1 cellular context compared by ENCODE assay signal in genomic region chr7:106568680-106569499, GRCh38.
A peak's percentile ranks its signal among the peaks of the same experiment; 100 is the strongest.
TF ChIP-seq lines count a peak whose summit lies in the region.

No MANE protein-coding gene starts in this region.

TF ChIP-seq in K562, 482 proteins besides CTCF, POLR2A, EP300 and RAD21 (continued from another document and continues in another):
- peak; percentile 92 for TF ChIP-seq GATA2 (CRISPR knock-in tag; IDR thresholded peaks at IDR 0.05)
- TF ChIP-seq MTF1 (CRISPR knock-in tag; IDR thresholded peaks at IDR 0.05; ENCODE audit: borderline replicate concordance), result no peak
- peak; percentile 71; the same call in 1 of the 2 replicates for TF ChIP-seq ZBTB9 (CRISPR knock-in tag; IDR thresholded peaks at IDR 0.05)
- peak; percentile 15; the same call in 1 of the 2 replicates for TF ChIP-seq RAD51 (IDR thresholded peaks at IDR 0.05; ENCODE audit: borderline replicate concordance, low read depth)
- peak; percentile 64; the same call in 1 of the 2 replicates for TF ChIP-seq ADNP (tag; IDR thresholded peaks at IDR 0.05)
- TF ChIP-seq ELK3 (CRISPR knock-in tag; IDR thresholded peaks at IDR 0.05), result no peak; the same call in 1 of the 2 replicates
- TF ChIP-seq JUN (IDR thresholded peaks at IDR 0.05; ENCODE audit: borderline replicate concordance, low read depth, low read length), result peak; percentile 89
- TF ChIP-seq JUN (CRISPR knock-in tag; IDR thresholded peaks at IDR 0.05; ENCODE audit: borderline replicate concordance), result peak; percentile 69; the same call in 1 of the 2 replicates
- peak; percentile 98 for TF ChIP-seq TEAD4 (IDR thresholded peaks at IDR 0.05; ENCODE audit: low read length)
- no peak for TF ChIP-seq TEAD4 (CRISPR knock-in tag; IDR thresholded peaks at IDR 0.05; ENCODE audit: borderline replicate concordance)
- peak; percentile 88 for TF ChIP-seq BRD4 (IDR thresholded peaks at IDR 0.05)
- TF ChIP-seq HEY1 (CRISPR knock-in tag; IDR thresholded peaks at IDR 0.05; ENCODE audit: borderline replicate concordance), result peak; percentile 85; the same call in 1 of the 2 replicates
- peak; percentile 84 to 88 for TF ChIP-seq FOXA3 (CRISPR knock-in tag; conservative IDR thresholded peaks at IDR 0.05 in 1 of 2, IDR thresholded peaks at IDR 0.05 in 1 of 2)
- peak; percentile 84 for TF ChIP-seq E4F1 (CRISPR knock-in tag; IDR thresholded peaks at IDR 0.05; ENCODE audit: borderline replicate concordance)
- TF ChIP-seq TOE1 (IDR thresholded peaks at IDR 0.05; ENCODE audit: borderline replicate concordance), result peak; percentile 63; the same call in 1 of the 2 replicates
- TF ChIP-seq TOE1 (CRISPR knock-in tag; IDR thresholded peaks at IDR 0.05; ENCODE audit: borderline replicate concordance, low read depth), result no peak
- TF ChIP-seq NCOA2 (IDR thresholded peaks at IDR 0.05; ENCODE audit: partially characterized antibody in 2 of 2), result peak; percentile 66 to 76
- peak; percentile 100 for TF ChIP-seq ATF4 (CRISPR knock-in tag; IDR thresholded peaks at IDR 0.05)
- peak; percentile 84; the same call in 1 of the 2 replicates for TF ChIP-seq ZNF197 (CRISPR knock-in tag; IDR thresholded peaks at IDR 0.05; ENCODE audit: low read depth)
- peak; percentile 62 for TF ChIP-seq ETV1 (tag; conservative IDR thresholded peaks at IDR 0.05; ENCODE audit: low read depth)
- TF ChIP-seq PTRF (tag; IDR thresholded peaks at IDR 0.05), result peak; percentile 78
- peak; percentile 100 for TF ChIP-seq LCOR (CRISPR knock-in tag; IDR thresholded peaks at IDR 0.05)
- TF ChIP-seq FIP1L1 (IDR thresholded peaks at IDR 0.05; ENCODE audit: low read depth, low read length, poor library complexity, severe bottlenecking), result no peak
- TF ChIP-seq ZNF644 (tag; IDR thresholded peaks at IDR 0.05; ENCODE audit: low read depth), result peak; percentile 93
- no peak for TF ChIP-seq ZFP36 (IDR thresholded peaks at IDR 0.05; ENCODE audit: low read depth, low read length, partially characterized antibody)
- peak; percentile 94 for TF ChIP-seq STAT5A (IDR thresholded peaks at IDR 0.05; ENCODE audit: borderline replicate concordance, low read length)
- peak; percentile 43; the same call in 1 of the 2 replicates for TF ChIP-seq SIN3B (IDR thresholded peaks at IDR 0.05; ENCODE audit: low read depth)
- peak; percentile 85 for TF ChIP-seq TFAP4 (CRISPR knock-in tag; IDR thresholded peaks at IDR 0.05; ENCODE audit: borderline replicate concordance)
- no peak; the same call in 1 of the 2 replicates for TF ChIP-seq ZNF398 (CRISPR knock-in tag; IDR thresholded peaks at IDR 0.05)
- TF ChIP-seq FOXA1 (IDR thresholded peaks at IDR 0.05; ENCODE audit: borderline replicate concordance), result no peak
- TF ChIP-seq KLF6 (CRISPR knock-in tag; IDR thresholded peaks at IDR 0.05; ENCODE audit: borderline replicate concordance), result peak; percentile 75; the same call in 1 of the 2 replicates
- TF ChIP-seq ID3 (CRISPR knock-in tag; IDR thresholded peaks at IDR 0.05), result no peak
- peak; percentile 95 for TF ChIP-seq ID3 (tag; IDR thresholded peaks at IDR 0.05)
- peak; percentile 15 for TF ChIP-seq ZNF239 (CRISPR knock-in tag; IDR thresholded peaks at IDR 0.05)
- peak; percentile 80; the same call in 1 of the 2 replicates for TF ChIP-seq NFATC3 (IDR thresholded peaks at IDR 0.05)
- TF ChIP-seq HCFC1 (IDR thresholded peaks at IDR 0.05; ENCODE audit: low read depth, low read length), result peak; percentile 53
- TF ChIP-seq PKNOX1 (IDR thresholded peaks at IDR 0.05), result peak; percentile 98
- peak in 1 of 2 experiments; percentile 93; a peak in 2 of 4 replicates for TF ChIP-seq ZMIZ1 (IDR thresholded peaks at IDR 0.05; ENCODE audit: low read depth in 2 of 2, low read length in 2 of 2)
- TF ChIP-seq ZBTB34 (CRISPR knock-in tag; IDR thresholded peaks at IDR 0.05), result peak; percentile 60; the same call in 1 of the 2 replicates
- TF ChIP-seq NR3C1 (CRISPR knock-in tag; IDR thresholded peaks at IDR 0.05), result no peak
- TF ChIP-seq SUPT5H (IDR thresholded peaks at IDR 0.05), result no peak
- peak; percentile 90 for TF ChIP-seq ZC3H11A (IDR thresholded peaks at IDR 0.05; ENCODE audit: low read depth, low read length)
- peak; percentile 86 for TF ChIP-seq CXXC5 (CRISPR knock-in tag; IDR thresholded peaks at IDR 0.05)
- 0 out of 2 replicates have a peak, but pooled peaks have one; percentile 38 for TF ChIP-seq ZNF134 (CRISPR knock-in tag; conservative IDR thresholded peaks at IDR 0.05)
- TF ChIP-seq CBX3 (IDR thresholded peaks at IDR 0.05; ENCODE audit: borderline replicate concordance in 1 of 2, low read length in 2 of 2), result peak in 1 of 2 experiments; percentile 95; a peak in 2 of 3 replicates
- TF ChIP-seq CREB3L1 (IDR thresholded peaks at IDR 0.05; ENCODE audit: borderline replicate concordance, low read depth), result peak; percentile 59; the same call in 1 of the 2 replicates
- no peak for TF ChIP-seq MCM2 (IDR thresholded peaks at IDR 0.05; ENCODE audit: low read depth)
